In the genomic region with DNA sequence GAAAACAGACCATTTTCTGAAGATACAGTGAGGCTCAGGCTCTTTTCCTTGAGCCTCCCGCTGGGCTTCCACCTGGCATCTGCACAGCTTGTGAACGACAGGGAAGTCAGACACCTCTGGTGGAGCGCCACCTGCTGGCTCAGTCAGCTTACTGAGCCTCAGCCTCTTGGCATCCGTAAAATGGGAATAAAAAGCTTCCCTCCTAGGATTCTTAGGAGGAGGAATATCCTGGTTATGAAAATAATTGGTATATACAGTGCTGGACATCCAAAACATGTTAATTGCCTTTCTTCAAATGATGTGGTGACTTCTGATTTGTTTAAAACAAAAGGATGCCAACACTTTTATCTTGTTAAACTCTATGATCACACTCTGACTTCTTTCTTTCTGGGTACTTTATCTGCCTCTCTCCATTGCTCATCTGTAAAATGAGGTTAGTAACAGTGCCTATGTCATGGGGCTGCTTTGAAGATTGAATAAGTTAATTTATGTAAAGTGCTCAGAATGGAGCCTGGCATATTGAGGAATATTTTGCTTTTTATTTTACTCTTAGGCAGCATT, we compare ENCODE assay signal across 8 cellular contexts.
DNase-seq lines count a peak whose midpoint lies in the region; ATAC-seq, FAIRE-seq and TF ChIP-seq lines count a peak whose summit lies in the region.

No MANE protein-coding gene starts in this region.

- peaks cover 3 to 4% of the 10 kb centered on the region in 2 experiments for H3K27me3 ChIP-seq in endothelial cell of umbilical vein (ENCODE audit: control insufficient read depth in 2 of 2, insufficient read depth in 2 of 2, low read length in 2 of 2)

- DNase-seq in AG09309 (ENCODE audit: low read depth) (no peak), NCI-H446 (lab: John Stamatoyannopoulos, UW) (peak; percentile 28 to 84), endothelial cell of umbilical vein (ENCODE audit: low read depth, low spot score) (peak; percentile 73), myocyte (ENCODE audit: low read depth) (peak; percentile 81)
- DNase-seq in activated CD8-positive, alpha-beta T cell treated with anti-CD3 and anti-CD28 coated beads, Interleukin-2, amount 10 ng/mL, durations not matched to agents 7 days and 5 days, result peak; percentile 66
- DNase-seq in stimulated activated naive CD8-positive, alpha-beta T cell treated with anti-CD3 and anti-CD28 coated beads, Interleukin-15, Interleukin-2, amounts not matched to agents 100 U/mL and 50 U/mL, for 24 hours, result peak; percentile 71

- no peak overlapping the region for H3K4me3 Mint-ChIP-seq in activated CD8-positive, alpha-beta T cell treated with anti-CD3 and anti-CD28 coated beads, Interleukin-2, amount 10 ng/mL, durations not matched to agents 7 days and 5 days

- H3K27me3 Mint-ChIP-seq in activated CD8-positive, alpha-beta T cell treated with anti-CD3 and anti-CD28 coated beads, Interleukin-2, amount 10 ng/mL, durations not matched to agents 7 days and 5 days (ENCODE audit: low read depth), result peaks cover 13% of the 10 kb centered on the region

- CTCF ChIA-PET in activated CD8-positive, alpha-beta T cell treated with anti-CD3 and anti-CD28 coated beads, Interleukin-2, amount 10 ng/mL, durations not matched to agents 7 days and 5 days (lab: Charles Lee), result interaction anchor here (0.7 to 6.1 kb wide), 33 partner anchors 10 to 1138 kb away, joined by 3 to 61 read pairs (median 4); partner anchors contain the start of gene MAMDC2
- CTCF ChIA-PET in endothelial cell of umbilical vein (lab: Charles Lee), result interaction anchor here (0.6 to 8.2 kb wide), 54 partner anchors 8 to 690 kb away, joined by 3 to 597 read pairs (median 5); partner anchors contain the start of gene MAMDC2

- TF ChIP-seq CTCF in AG09309 (IDR thresholded peaks at IDR 0.05; ENCODE audit: control insufficient read depth, insufficient read depth, low read depth, low read length, missing control alignments) (peak; percentile 90), endothelial cell of umbilical vein (IDR thresholded peaks at IDR 0.05; ENCODE audit: extremely low read depth in 1 of 2, insufficient read depth in 1 of 2, low read depth in 1 of 2, low read length in 2 of 2) (peak; percentile 88 to 94)

- H3K36me3 ChIP-seq in endothelial cell of umbilical vein (ENCODE audit: control insufficient read depth in 2 of 2, extremely low read depth in 1 of 2, insufficient read depth in 2 of 2, low read length in 2 of 2), result no peaks in the 10 kb centered on the region

- no peaks in the 10 kb centered on the region for H3K4me1 Mint-ChIP-seq in activated CD8-positive, alpha-beta T cell treated with anti-CD3 and anti-CD28 coated beads, Interleukin-2, amount 10 ng/mL, durations not matched to agents 7 days and 5 days (ENCODE audit: low read depth)

- no peaks in the 10 kb centered on the region for H3K9me3 Mint-ChIP-seq in activated CD8-positive, alpha-beta T cell treated with anti-CD3 and anti-CD28 coated beads, Interleukin-2, amount 10 ng/mL, durations not matched to agents 7 days and 5 days (ENCODE audit: insufficient read depth)

- H3K9me1 ChIP-seq in endothelial cell of umbilical vein (replicated peaks; ENCODE audit: control insufficient read depth, extremely low read depth, insufficient read depth, low read length), result no peaks in the 10 kb centered on the region

- FAIRE-seq in endothelial cell of umbilical vein (lab: Jason Lieb, UNC), result peak; percentile 80

- no peaks in the 10 kb centered on the region for H3K9me3 ChIP-seq in endothelial cell of umbilical vein (replicated peaks; ENCODE audit: control insufficient read depth, insufficient read depth, low read length)

- no peak overlapping the region for H3K27ac ChIP-seq in endothelial cell of umbilical vein (ENCODE audit: insufficient read depth, low read depth, low read length)

- H2AFZ ChIP-seq in endothelial cell of umbilical vein (ENCODE audit: low read depth, low read length), result no peak overlapping the region

- H3K27ac Mint-ChIP-seq in activated CD8-positive, alpha-beta T cell treated with anti-CD3 and anti-CD28 coated beads, Interleukin-2, amount 10 ng/mL, durations not matched to agents 7 days and 5 days, result no peak overlapping the region

- H3K4me1 ChIP-seq in endothelial cell of umbilical vein (ENCODE audit: control insufficient read depth, extremely low read depth, insufficient read depth, low read length), result peaks cover 19% of the 10 kb centered on the region

- H3K4me3 ChIP-seq in AG09309 (ENCODE audit: control insufficient read depth, low read depth, low read length), result no peak overlapping the region
- H3K4me3 ChIP-seq in endothelial cell of umbilical vein (replicated peaks in 1 of 3; ENCODE audit: insufficient read depth in 1 of 3, low read depth in 1 of 3, low read length in 3 of 3), result no peak overlapping the region

- dilution Hi-C loops in endothelial cell of umbilical vein (cut with MboI; ENCODE audit: extremely low pct_ligation_motif_present, low sequenced_read_pairs), result loop anchor here (25.0 kb wide), 1 partner anchor 149 kb away; no protein-coding TSS in a partner anchor

- no peak for TF ChIP-seq POLR2A in endothelial cell of umbilical vein (IDR thresholded peaks at IDR 0.05; ENCODE audit: low read depth, low read length)

- POLR2A ChIA-PET in activated CD8-positive, alpha-beta T cell treated with anti-CD3 and anti-CD28 coated beads, Interleukin-2, amount 10 ng/mL, durations not matched to agents 7 days and 5 days (lab: Charles Lee), result no interaction called here
- POLR2A ChIA-PET in endothelial cell of umbilical vein (lab: Charles Lee), result no interaction called here

- H3K4me2 ChIP-seq in endothelial cell of umbilical vein (ENCODE audit: insufficient read depth, low read length), result no peak overlapping the region

- peak; percentile 67 for ATAC-seq in GM18858 (IDR thresholded peaks at IDR 0.05; ENCODE audit: unreplicated experiment)
- peak; percentile 77 for ATAC-seq in HG03135 (IDR thresholded peaks at IDR 0.05; ENCODE audit: unreplicated experiment)
- ATAC-seq in activated CD8-positive, alpha-beta T cell treated with anti-CD3 and anti-CD28 coated beads, Interleukin-2, amount 10 ng/mL, durations not matched to agents 7 days and 5 days, result peak; percentile 75
- peak; percentile 64 for ATAC-seq in stimulated activated naive CD8-positive, alpha-beta T cell treated with anti-CD3 and anti-CD28 coated beads, Interleukin-15, Interleukin-2, amounts not matched to agents 100 U/mL and 50 U/mL, for 24 hours

- intact Hi-C loops in endothelial cell of umbilical vein (cut with micrococcal nuclease), result loop anchor here (1.0 to 5.0 kb wide), 8 partner anchors 66 to 699 kb away; partner anchors contain the start of gene APBA1

- no peaks in the 10 kb centered on the region for H3K36me3 Mint-ChIP-seq in activated CD8-positive, alpha-beta T cell treated with anti-CD3 and anti-CD28 coated beads, Interleukin-2, amount 10 ng/mL, durations not matched to agents 7 days and 5 days (ENCODE audit: low read depth)

- BruUV-seq in endothelial cell of umbilical vein (replicated peaks; lab: Mats Ljungman, UMichigan), result no TSS peak

- no peaks in the 10 kb centered on the region for H3K79me2 ChIP-seq in endothelial cell of umbilical vein (ENCODE audit: control insufficient read depth, insufficient read depth, low read length)

- no peaks in the 10 kb centered on the region for H4K20me1 ChIP-seq in endothelial cell of umbilical vein (replicated peaks; ENCODE audit: control insufficient read depth, extremely low read depth, insufficient read depth, low read length)

- H3K9ac ChIP-seq in endothelial cell of umbilical vein (replicated peaks; ENCODE audit: extremely low read depth, insufficient read depth, low read length), result no peak overlapping the region

TF ChIP-seq in endothelial cell of umbilical vein, 7 proteins besides CTCF, POLR2A, EP300 and RAD21:
- TF ChIP-seq POLR2AphosphoS5 (IDR thresholded peaks at IDR 0.05; ENCODE audit: insufficient read depth, low read depth, low read length) (no peak), FOS (IDR thresholded peaks at IDR 0.05; ENCODE audit: borderline replicate concordance, insufficient read depth, low read length) (peak; percentile 0), EZH2 (IDR thresholded peaks at IDR 0.05; ENCODE audit: borderline replicate concordance, low read depth, low read length, severe bottlenecking) (peak; percentile 29)
